Comparison of ENCODE assay signal across 8 cellular contexts in the genomic region with DNA sequence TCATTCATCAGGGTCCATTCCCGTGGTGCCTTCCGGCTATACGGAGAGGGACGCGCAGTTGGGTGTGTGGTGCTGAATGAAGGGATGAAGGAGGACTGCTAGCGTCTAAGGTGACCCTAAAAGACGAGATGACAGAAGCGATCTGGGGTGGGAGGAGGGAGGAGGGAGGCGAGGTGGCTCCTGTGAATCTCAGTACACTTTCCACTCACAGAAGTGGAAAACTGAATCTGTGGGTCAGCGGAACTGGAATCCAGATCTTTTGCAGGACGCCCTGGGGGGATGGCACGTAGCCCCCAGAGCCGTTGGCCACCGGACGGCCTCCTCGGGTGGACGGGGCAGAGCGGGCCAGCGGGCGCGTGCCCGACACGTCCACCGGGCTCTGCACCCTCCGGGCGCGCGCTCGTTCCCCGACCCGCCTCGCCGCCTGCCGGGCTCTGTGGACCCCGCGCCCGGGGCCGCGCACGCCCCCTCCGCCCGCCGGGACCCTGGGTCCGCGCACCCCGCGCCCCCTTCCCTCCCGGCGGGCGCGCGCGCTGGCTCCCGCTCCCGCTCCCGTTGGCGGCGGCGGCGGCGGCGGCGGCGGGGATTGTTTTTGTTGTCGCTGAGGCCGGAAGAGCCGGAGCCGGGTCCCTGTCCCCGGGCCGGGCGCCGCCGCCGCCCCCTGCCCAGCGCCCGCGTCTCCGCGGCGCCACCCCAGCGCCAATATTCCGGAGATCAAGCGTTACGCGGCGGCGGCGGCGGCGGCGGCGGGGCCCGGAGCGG. TPM values are rescaled to one million over a fixed set of nuclear protein-coding genes. Genes with fewer than 3 reads are reported as not detected.
A peak's percentile ranks its signal among the peaks of the same experiment; 100 is the strongest.
DNase-seq lines count a peak whose midpoint lies in the region; ATAC-seq lines count a peak whose summit lies in the region.

A gene (plus strand): TSS at position 403 of the 762 bp plus-strand sequence. CDS start 401 bp downstream, outside the sequence.

- no peaks in the 10 kb centered on the region for H3K27me3 ChIP-seq in ectodermal cell (ENCODE audit: control insufficient read depth, insufficient read depth, low read length, poor library complexity, severe bottlenecking)

- H3K4me1 Mint-ChIP-seq in activated CD4-positive, alpha-beta T cell treated with anti-CD3 and anti-CD28 coated beads, Interleukin-2, amount 10 ng/mL, durations not matched to agents 7 days and 5 days = peaks cover 47% of the 10 kb centered on the region

- peak within 1 kb of the TSS; percentile 93 for H3K27ac Mint-ChIP-seq in activated CD4-positive, alpha-beta T cell treated with anti-CD3 and anti-CD28 coated beads, Interleukin-2, amount 10 ng/mL, durations not matched to agents 7 days and 5 days

- H3K4me3 Mint-ChIP-seq in activated CD4-positive, alpha-beta T cell treated with anti-CD3 and anti-CD28 coated beads, Interleukin-2, amount 10 ng/mL, durations not matched to agents 7 days and 5 days = peak within 1 kb of the TSS; percentile 83

- POLR2A ChIA-PET in activated CD4-positive, alpha-beta T cell treated with anti-CD3 and anti-CD28 coated beads, Interleukin-2, amount 10 ng/mL, durations not matched to agents 7 days and 5 days (lab: Charles Lee) = no interaction called here

- peaks cover 9% of the 10 kb centered on the region for H3K4me1 ChIP-seq in ectodermal cell (ENCODE audit: control insufficient read depth, insufficient read depth, low read length)

- CTCF ChIA-PET in activated CD4-positive, alpha-beta T cell treated with anti-CD3 and anti-CD28 coated beads, Interleukin-2, amount 10 ng/mL, durations not matched to agents 7 days and 5 days (lab: Charles Lee) = no interaction called here

- H3K27ac ChIP-seq in ectodermal cell (ENCODE audit: insufficient read depth, low read depth, low read length, poor library complexity, severe bottlenecking) = peak within 1 kb of the TSS; percentile 36

- peak; percentile 23 for DNase-seq in SKM-1 treated with dmso at 0.1 percent for 144 hours (lab: John Stamatoyannopoulos, UW; ENCODE audit: unreplicated experiment)
- DNase-seq in SKM-1 (lab: John Stamatoyannopoulos, UW; ENCODE audit: unreplicated experiment) = no peak
- DNase-seq in NAMALWA (ENCODE audit: low spot score) = peak; percentile 26
- peak; percentile 29 for DNase-seq in activated CD4-positive, alpha-beta T cell treated with anti-CD3 and anti-CD28 coated beads, Interleukin-2, amount 10 ng/mL, durations not matched to agents 7 days and 5 days
- peak; percentile 72 for DNase-seq in left lobe of liver (ENCODE audit: low spot score)
- peak; percentile 15 to 35 for DNase-seq in stimulated activated CD4-positive, alpha-beta T cell treated with anti-CD3 and anti-CD28 coated beads, Interleukin-1b, Interleukin-23, amount 100 ng/mL, for 4 hours (ENCODE audit: low read depth in 2 of 2)

- WGBS in ectodermal cell, 2 experiments = 1% methylated on average over 94 of the region's 94 CpGs

- peak within 1 kb of the TSS; percentile 93 for H3K4me3 ChIP-seq in ectodermal cell (ENCODE audit: insufficient read depth, low read depth, low read length)

- no peaks in the 10 kb centered on the region for H3K36me3 Mint-ChIP-seq in activated CD4-positive, alpha-beta T cell treated with anti-CD3 and anti-CD28 coated beads, Interleukin-2, amount 10 ng/mL, durations not matched to agents 7 days and 5 days (ENCODE audit: low read depth)

- no peaks in the 10 kb centered on the region for H3K27me3 Mint-ChIP-seq in activated CD4-positive, alpha-beta T cell treated with anti-CD3 and anti-CD28 coated beads, Interleukin-2, amount 10 ng/mL, durations not matched to agents 7 days and 5 days

- peak; percentile 79 for ATAC-seq in left lobe of liver
- no peak for ATAC-seq in GM18517 (IDR thresholded peaks at IDR 0.05; ENCODE audit: unreplicated experiment)

- H3K36me3 ChIP-seq in ectodermal cell (ENCODE audit: control insufficient read depth, insufficient read depth, low read length) = no peaks in the 10 kb centered on the region

- H3K9me3 ChIP-seq in ectodermal cell (ENCODE audit: control insufficient read depth, low read length) = no peaks in the 10 kb centered on the region

- no peaks in the 10 kb centered on the region for H3K9me3 Mint-ChIP-seq in activated CD4-positive, alpha-beta T cell treated with anti-CD3 and anti-CD28 coated beads, Interleukin-2, amount 10 ng/mL, durations not matched to agents 7 days and 5 days

RNA-seq across cellular contexts. Expression of the gene that starts here (rescaled TPM):
- total RNA-seq in activated CD4-positive, alpha-beta T cell treated with anti-CD3 and anti-CD28 coated beads, Interleukin-2, amount 10 ng/mL, durations not matched to agents 7 days and 5 days = 10 to 100 TPM; 14.7 to 17.5 TPM
- polyA plus RNA-seq in ectodermal cell (2013, experiment 1 of 4) = 24.6 TPM
- polyA plus RNA-seq in ectodermal cell (2013, experiment 2 of 4) = 26.6 TPM
- polyA plus RNA-seq in ectodermal cell (2013, experiment 3 of 4) = 21.5 TPM
- polyA plus RNA-seq in ectodermal cell (2013, experiment 4 of 4) = 25.7 TPM
- total RNA-seq in left lobe of liver = 7.0 TPM
